Comparison of ENCODE assay signal across 24 cellular contexts in genomic region chr16:72983728-72984350, GRCh38.
DNase-seq lines count a peak whose midpoint lies in the region; ATAC-seq, FAIRE-seq and TF ChIP-seq lines count a peak whose summit lies in the region.
"Had no signal": no experiment of that assay in that cellular context is flagged by ENCODE, and none has a peak within 500 bp of the region (broad histone marks: within the 10 kb centered on the region; RNA-seq: fewer than 3 reads in every experiment).

No MANE protein-coding gene starts in this region.

- DNase-seq in LNCaP clone FGC (ENCODE audit: low read depth), result peak; percentile 94
- DNase-seq in lower lobe of right lung, result no peak
- DNase-seq in psoas muscle, result no peak
- no peak for DNase-seq in stimulated activated CD4-positive, alpha-beta T cell treated with anti-CD3 and anti-CD28 coated beads, Interleukin-15, amount 100 ng/mL, for 24 hours
- DNase-seq in GM12891 (ENCODE audit: insufficient read length, low spot score), result no peak
- DNase-seq: activated CD8-positive, alpha-beta T cell treated with anti-CD3 and anti-CD28 coated beads, Interleukin-2, amount 10 ng/mL, durations not matched to agents 7 days and 5 days; activated gamma-delta T cell treated with Interleukin-2 at 50 U/mL for 16 hours; activated naive CD8-positive, alpha-beta T cell treated with anti-CD3 and anti-CD28 coated beads, Interleukin-2, amount 50 U/mL, for 24 hours; activated T-cell treated with anti-CD3 and anti-CD28 coated beads for 4 hours; effector CD8-positive, alpha-beta T cell; foreskin keratinocyte; KG1; midbrain; NCI-H69; SJCRH30; stimulated activated CD4-positive, alpha-beta T cell treated with anti-CD3 and anti-CD28 coated beads, Interleukin-2, amount 100 ng/mL, for 48 hours had no signal

- FAIRE-seq in GM12891 (lab: Jason Lieb, UNC), result no peak
- FAIRE-seq: G401.6, RCC 7860 had no signal

- no peak overlapping the region for H2AFZ ChIP-seq in ACC112 (ENCODE audit: low read length, unreplicated experiment)
- H2AFZ ChIP-seq: hepatocyte had no signal

- no peak for TF ChIP-seq POLR2A in GM12891 (IDR thresholded peaks at IDR 0.05; ENCODE audit: low read depth, low read length)

- TF ChIP-seq CTCF in LNCaP clone FGC (IDR thresholded peaks at IDR 0.05; ENCODE audit: control insufficient read depth, extremely low read depth, insufficient read depth) (no peak), lower lobe of right lung (IDR thresholded peaks at IDR 0.05) (no peak), psoas muscle (IDR thresholded peaks at IDR 0.05) (no peak)

- peaks cover 95% of the 10 kb centered on the region for H3K79me2 ChIP-seq in ACC112 (ENCODE audit: control insufficient read depth, insufficient read depth, low read length, unreplicated experiment)

- WGBS in psoas muscle, 3 donors, result 75 to 98% (median 81%) methylated on average over 2 of the region's 2 CpGs

- peak overlapping the region; percentile 99; the same call in 1 of the 2 replicates for H3K27ac ChIP-seq in ACC112 (ENCODE audit: low read depth, low read length)
- H3K27ac ChIP-seq in lower lobe of right lung, result peak overlapping the region; percentile 3
- H3K27ac ChIP-seq in psoas muscle, result peak overlapping the region; percentile 97
- H3K27ac ChIP-seq: foreskin keratinocyte, hepatocyte, SJCRH30 had no signal

- ATAC-seq in lower lobe of right lung (peak in 1 of 2 donors; percentile 47), psoas muscle (no peak), HG02852 (IDR thresholded peaks at IDR 0.05; ENCODE audit: unreplicated experiment) (no peak), HG03097 (IDR thresholded peaks at IDR 0.05; ENCODE audit: low FRiP score, unreplicated experiment) (no peak)
- ATAC-seq: activated CD4-positive, CD25-positive, alpha-beta regulatory T cell treated with anti-CD3 and anti-CD28 coated beads, Interleukin-2, amount 50 U/mL, for 24 hours; activated CD8-positive, alpha-beta T cell treated with anti-CD3 and anti-CD28 coated beads, Interleukin-2, amount 10 ng/mL, durations not matched to agents 7 days and 5 days; activated naive CD8-positive, alpha-beta T cell treated with anti-CD3 and anti-CD28 coated beads, Interleukin-2, amount 50 U/mL, for 24 hours; foreskin keratinocyte; stimulated activated effector memory CD8-positive, alpha-beta T cell treated with anti-CD3 and anti-CD28 coated beads, Interleukin-12 subunit alpha, Interleukin-12 subunit beta, amount 100 ng/mL, for 72 hours had no signal

- H3K9me3 ChIP-seq in lower lobe of right lung (no peaks in the 10 kb centered on the region), psoas muscle (no peaks in the 10 kb centered on the region)
- H3K9me3 ChIP-seq: SJCRH30 had no signal

- H3K4me3 ChIP-seq in ACC112 (ENCODE audit: low read depth, low read length) (no peak overlapping the region), LNCaP clone FGC (ENCODE audit: low read depth, low read length) (no peak overlapping the region), lower lobe of right lung (no peak overlapping the region), psoas muscle (no peak overlapping the region)
- H3K4me3 ChIP-seq: hepatocyte, SJCRH30 had no signal

- H3K4me1 ChIP-seq in ACC112 (ENCODE audit: control insufficient read depth, insufficient read depth, low read length, unreplicated experiment), result peaks cover 39% of the 10 kb centered on the region
- H3K4me1 ChIP-seq in lower lobe of right lung, result peaks cover 40% of the 10 kb centered on the region
- peaks cover 62% of the 10 kb centered on the region for H3K4me1 ChIP-seq in psoas muscle

- intact Hi-C loops in lower lobe of right lung (cut with DNase I) (no loop called here), psoas muscle (cut with DNase I) (no loop called here)

- no peaks in the 10 kb centered on the region for H3K27me3 ChIP-seq in ACC112 (ENCODE audit: insufficient read depth, low read length)
- no peaks in the 10 kb centered on the region for H3K27me3 ChIP-seq in lower lobe of right lung (ENCODE audit: low read depth)
- H3K27me3 ChIP-seq in psoas muscle (ENCODE audit: insufficient read depth in 3 of 3, low read length in 2 of 3), result no peaks in the 10 kb centered on the region
- H3K27me3 ChIP-seq: foreskin keratinocyte, hepatocyte, SJCRH30 had no signal

- H3K36me3 ChIP-seq in ACC112 (ENCODE audit: insufficient read depth, low read length) (peaks cover 5% of the 10 kb centered on the region; the same call in 1 of the 2 replicates), lower lobe of right lung (no peaks in the 10 kb centered on the region), psoas muscle (ENCODE audit: insufficient read depth in 1 of 2, low read depth in 1 of 2) (no peaks in the 10 kb centered on the region)
- H3K36me3 ChIP-seq: SJCRH30 had no signal

TF ChIP-seq in GM12891, 5 proteins besides CTCF, POLR2A, EP300 and RAD21:
- TF ChIP-seq POU2F2 (IDR thresholded peaks at IDR 0.05; ENCODE audit: low read depth, low read length) (no peak), POLR2AphosphoS5 (IDR thresholded peaks at IDR 0.05; ENCODE audit: low read depth, low read length) (no peak), PAX5 (IDR thresholded peaks at IDR 0.05; ENCODE audit: insufficient read depth, low read length, severe bottlenecking) (no peak), TAF1 (IDR thresholded peaks at IDR 0.05; ENCODE audit: low read depth, low read length) (no peak), SPI1 (IDR thresholded peaks at IDR 0.05; ENCODE audit: low read depth, low read length) (no peak)

Comparison
In these comparisons a context has a peak if more than half of its experiments do, and no peak if none do; other contexts are left out.
1. H3K27ac ChIP-seq: peak in every context shown above with its lines; median percentile 99 in ACC112; 97 in psoas muscle; 3 in lower lobe of right lung.